Comparison of ENCODE assay signal across 11 cellular contexts in the genomic region with DNA sequence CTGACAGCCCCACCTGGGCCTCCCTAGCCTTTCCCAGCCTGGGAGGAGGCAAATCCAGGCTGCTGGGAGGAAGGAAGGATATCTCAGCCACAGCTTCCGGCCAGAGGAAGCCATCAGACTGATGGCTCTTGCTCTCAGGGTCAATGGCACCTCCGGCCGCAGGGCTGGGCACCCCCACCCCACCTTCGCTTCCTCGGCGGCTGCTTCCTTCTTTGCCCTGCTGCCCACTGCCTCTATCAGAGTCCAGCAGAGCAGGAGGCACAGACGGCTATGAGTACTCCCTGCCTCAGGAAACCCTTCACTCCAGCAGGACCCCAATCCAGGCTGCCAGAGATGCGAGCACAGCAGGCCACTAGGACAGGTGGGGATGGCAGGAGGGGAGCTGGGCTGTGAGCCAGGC. TPM values are rescaled to one million over a fixed set of nuclear protein-coding genes. Genes with fewer than 3 reads are reported as not detected.
DNase-seq lines count a peak whose midpoint lies in the region; ATAC-seq, FAIRE-seq and TF ChIP-seq lines count a peak whose summit lies in the region.
"Had no signal": no experiment of that assay in that cellular context is flagged by ENCODE, and none has a peak within 500 bp of the region (broad histone marks: within the 10 kb centered on the region; RNA-seq: fewer than 3 reads in every experiment).

No MANE protein-coding gene starts in this region.

- TF ChIP-seq EP300 in GM12878 (IDR thresholded peaks at IDR 0.05; ENCODE audit: borderline replicate concordance in 1 of 2, control insufficient read depth in 1 of 2, low read depth in 2 of 2, low read length in 2 of 2) (no peak), transverse colon (IDR thresholded peaks at IDR 0.05; ENCODE audit: low read depth) (no peak)

- H3K9me3 Mint-ChIP-seq in activated naive CD8-positive, alpha-beta T cell (ENCODE audit: low read depth): no peaks in the 10 kb centered on the region
- H3K9me3 Mint-ChIP-seq in activated naive CD8-positive, alpha-beta T cell treated with anti-CD3 and anti-CD28 coated beads, Interleukin-2, amount 50 U/mL, for 24 hours: no peaks in the 10 kb centered on the region
- no peaks in the 10 kb centered on the region for H3K9me3 Mint-ChIP-seq in mesothelial cell of epicardium

- peaks cover 38% of the 10 kb centered on the region for H3K79me2 ChIP-seq in GM12878 (ENCODE audit: control insufficient read depth, insufficient read depth, low read length)

- no peak for FAIRE-seq in GM12878 (lab: Jason Lieb, UNC)
- FAIRE-seq: colon, GM19239 had no signal

- intact Hi-C loops in GM12878 (cut with micrococcal nuclease; ENCODE audit: unreplicated experiment) (loop anchor here (5.0 kb wide), 1 partner anchor 229 kb away; a partner anchor contains a TSS), transverse colon (cut with DNase I; ENCODE audit: low total_unique reads) (no loop called here)

- H3K4me1 ChIP-seq in GM12878 (ENCODE audit: control insufficient read depth, insufficient read depth, low read length) (peaks cover 14% of the 10 kb centered on the region), transverse colon (peaks cover 24 to 50% (median 44%) of the 10 kb centered on the region in 4 donors)

- RAD21 ChIA-PET in GM12878 (lab: Charles Lee; ENCODE audit: unreplicated experiment): interaction anchor here (1.0 to 3.0 kb wide), 3 partner anchors 8 to 84 kb away, joined by 3 to 39 read pairs (median 12); a partner anchor contains a TSS

- no peak overlapping the region for H3K9ac ChIP-seq in GM12878 (ENCODE audit: control insufficient read depth, insufficient read depth, low read length)

- peak overlapping the region; percentile 40 for H3K4me3 Mint-ChIP-seq in activated naive CD8-positive, alpha-beta T cell
- H3K4me3 Mint-ChIP-seq in activated naive CD8-positive, alpha-beta T cell treated with anti-CD3 and anti-CD28 coated beads, Interleukin-2, amount 50 U/mL, for 24 hours: no peak overlapping the region
- H3K4me3 Mint-ChIP-seq in mesothelial cell of epicardium: peak overlapping the region; percentile 90

- in situ Hi-C loops in GM12878 (cut with MboI): no loop called here
- in situ Hi-C loops in transverse colon (cut with MboI; ENCODE audit: low pct_ligation_motif_present in 1 of 4, low pct_unique_long_range_greater_than_20kb in 1 of 4, low sequenced_read_pairs in 3 of 4): no loop called here

- ATAC-seq in activated naive CD8-positive, alpha-beta T cell treated with anti-CD3 and anti-CD28 coated beads, Interleukin-2, amount 50 U/mL, for 24 hours: no peak
- ATAC-seq in GM12878 (no peak), HG03025 (IDR thresholded peaks at IDR 0.05; ENCODE audit: low FRiP score, unreplicated experiment) (no peak)

- peak overlapping the region; percentile 24; the same call in 1 of the 2 replicates for H3K27ac ChIP-seq in GM12878 (ENCODE audit: control insufficient read depth, insufficient read depth)
- peak overlapping the region; percentile 94 to 100 (median 96) for H3K27ac ChIP-seq in transverse colon

- H3K27me3 Mint-ChIP-seq in activated naive CD8-positive, alpha-beta T cell: no peaks in the 10 kb centered on the region
- peaks cover 6% of the 10 kb centered on the region for H3K27me3 Mint-ChIP-seq in activated naive CD8-positive, alpha-beta T cell treated with anti-CD3 and anti-CD28 coated beads, Interleukin-2, amount 50 U/mL, for 24 hours
- no peaks in the 10 kb centered on the region for H3K27me3 Mint-ChIP-seq in mesothelial cell of epicardium (ENCODE audit: low read depth)

- H3K4me3 ChIP-seq in GM12878 (peak overlapping the region; percentile 95; the same call in 1 of the 2 replicates), transverse colon (peak overlapping the region in 1 of 4 donors; percentile 78)

- H3K9me3 ChIP-seq in GM12878 (replicated peaks; ENCODE audit: control insufficient read depth, insufficient read depth, low read length) (no peaks in the 10 kb centered on the region), transverse colon (no peaks in the 10 kb centered on the region)

- H2AFZ ChIP-seq in GM12878 (ENCODE audit: control insufficient read depth, low read depth, low read length): no peak overlapping the region

- H3K27me3 ChIP-seq in GM12878 (replicated peaks in 1 of 2; ENCODE audit: control insufficient read depth in 2 of 2, insufficient read depth in 2 of 2, low read length in 1 of 2): no peaks in the 10 kb centered on the region; a peak in 1 of 4 replicates
- H3K27me3 ChIP-seq in transverse colon: no peaks in the 10 kb centered on the region

- CTCF ChIA-PET in GM12878 (lab: Yijun Ruan, JAX): interaction anchor here (1.0 kb wide), 1 partner anchor 9 kb away, joined by 5 read pairs; a partner anchor contains a TSS

- POLR2A ChIA-PET in GM12878 (lab: Charles Lee): interaction anchor here (3.6 kb wide), 1 partner anchor 9 kb away, joined by 30 read pairs; a partner anchor contains a TSS

- H3K36me3 ChIP-seq in GM12878 (ENCODE audit: control insufficient read depth in 2 of 2, insufficient read depth in 2 of 2, low read length in 1 of 2): peaks cover 11 to 23% of the 10 kb centered on the region in 2 experiments; a peak in 3 of 4 replicates
- H3K36me3 ChIP-seq in transverse colon: peaks cover 0 to 17% (median 6%) of the 10 kb centered on the region in 4 donors

- peaks cover 25% of the 10 kb centered on the region for H3K4me1 Mint-ChIP-seq in activated naive CD8-positive, alpha-beta T cell (ENCODE audit: low read depth)
- peaks cover 26% of the 10 kb centered on the region for H3K4me1 Mint-ChIP-seq in activated naive CD8-positive, alpha-beta T cell treated with anti-CD3 and anti-CD28 coated beads, Interleukin-2, amount 50 U/mL, for 24 hours
- peaks cover 26% of the 10 kb centered on the region for H3K4me1 Mint-ChIP-seq in mesothelial cell of epicardium

- no peak for TF ChIP-seq RAD21 in GM12878 (IDR thresholded peaks at IDR 0.05; ENCODE audit: insufficient read depth, low read depth, low read length)

- SMC1A ChIA-PET in GM12878 (lab: Charles Lee; ENCODE audit: uncharacterized antibody, unreplicated experiment): interaction anchor here (2.6 kb wide), 1 partner anchor 9 kb away, joined by 13 read pairs; a partner anchor contains a TSS

- H3K27ac Mint-ChIP-seq in activated naive CD8-positive, alpha-beta T cell: no peak overlapping the region
- no peak overlapping the region for H3K27ac Mint-ChIP-seq in activated naive CD8-positive, alpha-beta T cell treated with anti-CD3 and anti-CD28 coated beads, Interleukin-2, amount 50 U/mL, for 24 hours
- H3K27ac Mint-ChIP-seq in mesothelial cell of epicardium: peak overlapping the region; percentile 81

- no peak for TF ChIP-seq CTCF in GM12878 (IDR thresholded peaks at IDR 0.05 in 2 of 3, conservative IDR thresholded peaks at IDR 0.05 in 1 of 3; ENCODE audit: control insufficient read depth in 2 of 3, extremely low read depth in 1 of 3, insufficient read depth in 1 of 3, low read depth in 3 of 3, low read length in 3 of 3)
- TF ChIP-seq CTCF in mesothelial cell of epicardium (IDR thresholded peaks at IDR 0.05; ENCODE audit: unreplicated experiment): no peak
- no peak for TF ChIP-seq CTCF in transverse colon (IDR thresholded peaks at IDR 0.05)

- no peak for DNase-seq in activated naive CD8-positive, alpha-beta T cell treated with anti-CD3 and anti-CD28 coated beads, Interleukin-2, amount 50 U/mL, for 24 hours
- DNase-seq in GM12878 (ENCODE audit: low read depth, low spot score) (no peak), mesothelial cell of epicardium (ENCODE audit: low spot score in 2 of 2, unreplicated experiment in 2 of 2) (no peak), transverse colon (no peak), DMS 273 (lab: John Stamatoyannopoulos, UW; ENCODE audit: unreplicated experiment) (no peak)
- no peak for DNase-seq in stimulated activated CD4-positive, alpha-beta T cell treated with anti-CD3 and anti-CD28 coated beads, Interleukin-4, amount 100 ng/mL, for 1 hour
- DNase-seq: T-helper 9 cell had no signal

- WGBS in GM12878 (ENCODE audit: insufficient coverage, insufficient replicate concordance, low lambda C conversion rate, missing lambda C conversion rate): 98% methylated on average over 8 of the region's 8 CpGs
- WGBS in transverse colon (ENCODE audit: low coverage in 1 of 2), 2 donors: 75% methylated on average over 7 of the region's 8 CpGs; no CpG with 5 or more reads in 1 of the 2 donors

- BruUV-seq in GM12878 (replicated peaks; lab: Mats Ljungman, UMichigan): no TSS peak

- TF ChIP-seq POLR2A in GM12878 (IDR thresholded peaks at IDR 0.05; ENCODE audit: low read depth, low read length): no peak
- no peak for TF ChIP-seq POLR2A in transverse colon (IDR thresholded peaks at IDR 0.05)

- peak overlapping the region; percentile 90 for H3K4me2 ChIP-seq in GM12878 (ENCODE audit: control insufficient read depth, insufficient read depth)

- no peaks in the 10 kb centered on the region for H3K36me3 Mint-ChIP-seq in activated naive CD8-positive, alpha-beta T cell
- peaks cover 4% of the 10 kb centered on the region for H3K36me3 Mint-ChIP-seq in activated naive CD8-positive, alpha-beta T cell treated with anti-CD3 and anti-CD28 coated beads, Interleukin-2, amount 50 U/mL, for 24 hours (ENCODE audit: low read depth)
- peaks cover 16% of the 10 kb centered on the region for H3K36me3 Mint-ChIP-seq in mesothelial cell of epicardium

- H4K20me1 ChIP-seq in GM12878 (ENCODE audit: control insufficient read depth, insufficient read depth): no peaks in the 10 kb centered on the region

RNA-seq across cellular contexts. Expression of a gene that starts 3.3 kb away (rescaled TPM):
- 47.1 and 54.6 TPM in 2 replicates for total RNA-seq in GM12878 (2013; cell fraction: nucleolus; rRNA removed)
- 15.8 and 16.5 TPM in 2 replicates for total RNA-seq in GM12878 (2014; rRNA removed)
- total RNA-seq in GM12878 (2014; rRNA removed; fragmentation: Illumina TruSeq; extraction: Trizol): 6.3 and 7.2 TPM in 2 replicates
- total RNA-seq in GM12878 (2021): 21.6 and 26.1 TPM in 2 replicates
- polyA plus RNA-seq in GM12878 (2011; ENCODE audit: low read depth): 4.8 TPM
- 10.6 and 20.8 TPM in 2 replicates for polyA plus RNA-seq in GM12878 (2011; rRNA removed)
- polyA plus RNA-seq in GM12878 (2011; cell fraction: cytosol; rRNA removed): 19.6 and 26.6 TPM in 2 replicates
- 81.6 and 88.9 TPM in 2 replicates for polyA plus RNA-seq in GM12878 (2011; cell fraction: nucleus; rRNA removed)
- 10.6 and 12.7 TPM in 2 replicates for polyA plus RNA-seq in GM12878 (2012)
- 3.8 and 6.5 TPM in 2 replicates for polyA plus RNA-seq in GM12878 (2014; fragmentation: Illumina TruSeq; extraction: Trizol)
- under 1 TPM; 0.06 to 0.18 TPM for polyA plus RNA-seq in GM12878 (2014; fragmentation: Nextera tagmentation; extraction: Ambion mirVana)
- polyA plus RNA-seq in GM12878 (2014; rRNA removed): 17.5 and 18.0 TPM in 2 replicates
- polyA plus RNA-seq in GM12878 (2016; fragmentation: Nextera tagmentation; extraction: Ambion mirVana): 1 to 10 TPM; 5.3 to 6.4 TPM
- 26.9 and 31.0 TPM in 2 replicates for polyA minus RNA-seq in GM12878 (2011; rRNA and poly(A)+ RNA removed)
- 13.6 and 15.0 TPM in 2 replicates for polyA minus RNA-seq in GM12878 (2011; cell fraction: cytosol; rRNA and poly(A)+ RNA removed)
- polyA minus RNA-seq in GM12878 (2011; cell fraction: nucleus; rRNA and poly(A)+ RNA removed): 14.1 and 24.3 TPM in 2 replicates
- 98.6 to 103 TPM (median 102 TPM) in 3 replicates for total RNA-seq in mesothelial cell of epicardium
- total RNA-seq in transverse colon: 10 to 100 TPM in 3 of 4 donors, 1 to 10 TPM in 1; 3.6 to 23.9 (median 17.4) TPM

RNA-seq across cellular contexts. Expression of a gene that starts 8.8 kb away (rescaled TPM):
- 24.3 and 25.0 TPM in 2 replicates for total RNA-seq in GM12878 (2013; cell fraction: nucleolus; rRNA removed)
- total RNA-seq in GM12878 (2014; rRNA removed) (30.0 and 32.1 TPM in 2 replicates), GM12878 (2014; rRNA removed; fragmentation: Illumina TruSeq; extraction: Trizol) (11.2 and 11.5 TPM in 2 replicates), GM12878 (2021) (23.0 and 24.9 TPM in 2 replicates), mesothelial cell of epicardium (15.9 to 17.6 TPM (median 17.4 TPM) in 3 replicates), transverse colon (10 to 100 TPM in 3 of 4 donors, 1 to 10 TPM in 1; 9.7 to 55.3 (median 12.7) TPM)
- polyA plus RNA-seq in GM12878 (2011; ENCODE audit: low read depth): 8.5 TPM
- polyA plus RNA-seq in GM12878 (2011; rRNA removed) (9.1 and 18.6 TPM in 2 replicates), GM12878 (2014; fragmentation: Illumina TruSeq; extraction: Trizol) (1.8 and 7.4 TPM in 2 replicates), GM12878 (2014; fragmentation: Nextera tagmentation; extraction: Ambion mirVana) (10 to 100 TPM; 18.0 to 22.5 TPM), GM12878 (2014; rRNA removed) (31.8 and 37.9 TPM in 2 replicates), GM12878 (2016; fragmentation: Nextera tagmentation; extraction: Ambion mirVana) (10 to 100 TPM; 30.3 to 36.2 TPM)
- polyA plus RNA-seq in GM12878 (2011; cell fraction: cytosol; rRNA removed): 18.4 and 28.0 TPM in 2 replicates
- 25.2 and 29.1 TPM in 2 replicates for polyA plus RNA-seq in GM12878 (2011; cell fraction: nucleus; rRNA removed)
- 16.2 and 19.1 TPM in 2 replicates for polyA plus RNA-seq in GM12878 (2012)
- polyA minus RNA-seq in GM12878 (2011; rRNA and poly(A)+ RNA removed): 7.2 and 13.4 TPM in 2 replicates
- polyA minus RNA-seq in GM12878 (2011; cell fraction: cytosol; rRNA and poly(A)+ RNA removed): 4.2 and 4.8 TPM in 2 replicates
- polyA minus RNA-seq in GM12878 (2011; cell fraction: nucleus; rRNA and poly(A)+ RNA removed): 4.8 and 9.9 TPM in 2 replicates

RNA-seq across cellular contexts. Expression of a gene that starts 22.8 kb away (rescaled TPM):
- 12.3 and 15.0 TPM in 2 replicates for total RNA-seq in GM12878 (2013; cell fraction: nucleolus; rRNA removed)
- total RNA-seq in GM12878 (2014; rRNA removed) (2.7 and 3.3 TPM in 2 replicates), GM12878 (2014; rRNA removed; fragmentation: Illumina TruSeq; extraction: Trizol) (2.6 and 2.8 TPM in 2 replicates), GM12878 (2021) (3.5 and 3.9 TPM in 2 replicates), mesothelial cell of epicardium (10.1 to 12.5 TPM (median 12.5 TPM) in 3 replicates), transverse colon (10 to 100 TPM in 1 of 4 donors, 1 to 10 TPM in 3; 4.1 to 22.7 (median 7.0) TPM)
- 1.00 TPM for polyA plus RNA-seq in GM12878 (2011; ENCODE audit: low read depth)
- polyA plus RNA-seq in GM12878 (2011; rRNA removed) (1.7 and 2.3 TPM in 2 replicates), GM12878 (2014; fragmentation: Illumina TruSeq; extraction: Trizol) (1.5 and 2.0 TPM in 2 replicates), GM12878 (2014; fragmentation: Nextera tagmentation; extraction: Ambion mirVana) (under 1 TPM; 0.34 to 0.77 TPM), GM12878 (2014; rRNA removed) (5.3 and 6.2 TPM in 2 replicates), GM12878 (2016; fragmentation: Nextera tagmentation; extraction: Ambion mirVana) (1 to 10 TPM; 2.6 to 2.8 TPM)
- 1.1 and 2.2 TPM in 2 replicates for polyA plus RNA-seq in GM12878 (2011; cell fraction: cytosol; rRNA removed)
- 17.6 and 25.2 TPM in 2 replicates for polyA plus RNA-seq in GM12878 (2011; cell fraction: nucleus; rRNA removed)
- 2.0 and 2.6 TPM in 2 replicates for polyA plus RNA-seq in GM12878 (2012)
- 1.6 and 1.9 TPM in 2 replicates for polyA minus RNA-seq in GM12878 (2011; rRNA and poly(A)+ RNA removed)
- 0.94 TPM in 1 of 2 replicates, not detected in the other for polyA minus RNA-seq in GM12878 (2011; cell fraction: cytosol; rRNA and poly(A)+ RNA removed)
- 3.1 and 4.7 TPM in 2 replicates for polyA minus RNA-seq in GM12878 (2011; cell fraction: nucleus; rRNA and poly(A)+ RNA removed)

RNA-seq across cellular contexts. Expression of a gene that starts 50.5 kb away (rescaled TPM):
- total RNA-seq in GM12878 (2013; cell fraction: nucleolus; rRNA removed): 20.3 and 22.8 TPM in 2 replicates
- total RNA-seq in GM12878 (2014; rRNA removed): 4.0 and 4.7 TPM in 2 replicates
- 2.8 and 3.2 TPM in 2 replicates for total RNA-seq in GM12878 (2014; rRNA removed; fragmentation: Illumina TruSeq; extraction: Trizol)
- 14.3 and 14.9 TPM in 2 replicates for total RNA-seq in GM12878 (2021)
- polyA plus RNA-seq in GM12878 (2011; ENCODE audit: low read depth): 3.6 TPM
- polyA plus RNA-seq in GM12878 (2011; rRNA removed): 3.2 and 9.6 TPM in 2 replicates
- 12.6 and 16.8 TPM in 2 replicates for polyA plus RNA-seq in GM12878 (2011; cell fraction: cytosol; rRNA removed)
- 28.6 and 33.7 TPM in 2 replicates for polyA plus RNA-seq in GM12878 (2011; cell fraction: nucleus; rRNA removed)
- polyA plus RNA-seq in GM12878 (2012): 7.6 and 8.5 TPM in 2 replicates
- 1.8 and 7.9 TPM in 2 replicates for polyA plus RNA-seq in GM12878 (2014; fragmentation: Illumina TruSeq; extraction: Trizol)
- polyA plus RNA-seq in GM12878 (2014; fragmentation: Nextera tagmentation; extraction: Ambion mirVana): 1 to 10 TPM in 1 of 2 experiments, under 1 TPM in 1; 0.72 to 1.9 TPM
- polyA plus RNA-seq in GM12878 (2014; rRNA removed): 7.6 and 9.5 TPM in 2 replicates
- polyA plus RNA-seq in GM12878 (2016; fragmentation: Nextera tagmentation; extraction: Ambion mirVana): 1 to 10 TPM; 2.6 to 3.0 TPM
- polyA minus RNA-seq in GM12878 (2011; rRNA and poly(A)+ RNA removed): 15.1 and 29.7 TPM in 2 replicates
- 14.7 and 16.7 TPM in 2 replicates for polyA minus RNA-seq in GM12878 (2011; cell fraction: cytosol; rRNA and poly(A)+ RNA removed)
- polyA minus RNA-seq in GM12878 (2011; cell fraction: nucleus; rRNA and poly(A)+ RNA removed): 10.8 and 21.8 TPM in 2 replicates
- 24.9 to 27.5 TPM (median 26.5 TPM) in 3 replicates for total RNA-seq in mesothelial cell of epicardium
- total RNA-seq in transverse colon: 10 to 100 TPM; 14.2 to 54.3 (median 22.3) TPM
